26 cellular contexts compared by ENCODE assay signal in the genomic region with DNA sequence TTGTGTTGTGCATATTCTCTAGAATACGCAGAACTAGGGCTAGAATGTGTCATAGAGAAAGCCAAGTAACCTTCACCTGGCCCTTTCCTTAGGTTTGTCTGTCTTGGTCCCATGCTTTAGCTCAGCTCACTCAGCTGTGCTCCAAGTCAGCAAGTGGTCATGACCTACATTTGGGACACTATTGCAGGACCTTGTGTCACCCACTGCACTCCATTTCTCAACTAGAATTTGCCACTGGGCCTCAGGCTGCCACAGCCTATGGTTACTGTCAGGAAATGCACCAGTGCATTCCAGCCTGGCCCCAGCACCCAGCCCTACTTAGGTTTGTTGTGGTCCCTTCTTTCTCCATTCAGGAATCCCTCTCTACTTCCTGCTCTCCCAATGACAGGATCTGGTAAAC. TPM values are rescaled to one million over a fixed set of nuclear protein-coding genes. Genes with fewer than 3 reads are reported as not detected.
"Had no signal": no experiment of that assay in that cellular context is flagged by ENCODE, and none has a peak within 500 bp of the region (broad histone marks: within the 10 kb centered on the region; RNA-seq: fewer than 3 reads in every experiment).

No MANE protein-coding gene starts in this region.

- ATAC-seq: gastrocnemius medialis; heart right ventricle; left lung; lower lobe of right lung; psoas muscle; sciatic nerve; stimulated activated naive B cell treated with anti-CD40 and anti-IgM and Interleukin-4, amounts not matched to agents 10 μg/mL and 1 μg/mL and 100 μg/mL, for 72 hours had no signal

- H3K4me3 ChIP-seq: esophagus muscularis mucosa, gastrocnemius medialis, heart right ventricle, left lung, lower lobe of right lung, psoas muscle, spleen, stomach, thoracic aorta, transverse colon had no signal

- FAIRE-seq: urothelium cell line had no signal

- H3K36me3 ChIP-seq: esophagus muscularis mucosa, gastrocnemius medialis, heart right ventricle, left lung, lower lobe of right lung, spleen, stomach, thoracic aorta, transverse colon had no signal

- H3K4me1 ChIP-seq: esophagus muscularis mucosa, gastrocnemius medialis, lower lobe of right lung, psoas muscle had no signal

- DNase-seq: effector memory CD4-positive, alpha-beta T cell; gastrocnemius medialis; heart right ventricle; hypothalamus; islet precursor cell; left lung; lower lobe of right lung; mesenchymal stem cell; naive B cell; psoas muscle; retina; spleen; stimulated activated CD4-positive, alpha-beta T cell treated with anti-CD3 and anti-CD28 coated beads, Interleukin-15, amount 100 ng/mL, for 24 hours; stimulated activated CD4-positive, alpha-beta T cell treated with anti-CD3 and anti-CD28 coated beads, Interleukin-1b, Interleukin-23, amount 100 ng/mL, for 48 hours; stimulated activated CD4-positive, alpha-beta T cell treated with anti-CD3 and anti-CD28 coated beads, Interleukin-4, amount 100 ng/mL, for 24 hours; stimulated activated naive B cell treated with anti-CD40 and anti-IgM and Interleukin-4, amounts not matched to agents 10 μg/mL and 1 μg/mL and 100 μg/mL, for 72 hours; stomach; substantia nigra; transverse colon had no signal

- H3K9me3 ChIP-seq: esophagus muscularis mucosa, gastrocnemius medialis, heart right ventricle, left lung, lower lobe of right lung, psoas muscle, spleen, stomach, thoracic aorta, transverse colon had no signal

- H3K27ac ChIP-seq: epithelial cell of prostate, esophagus muscularis mucosa, gastrocnemius medialis, heart right ventricle, left lung, lower lobe of right lung, psoas muscle, spleen, stomach, thoracic aorta, transverse colon had no signal

- H3K27me3 ChIP-seq: esophagus muscularis mucosa, gastrocnemius medialis, stomach, transverse colon had no signal

RNA-seq across cellular contexts. Expression of a gene that starts 7.7 kb away (rescaled TPM):
- total RNA-seq: esophagus muscularis mucosa, fibroblast of villous mesenchyme, osteoblast, sciatic nerve, thoracic aorta, transverse colon had no signal

RNA-seq across cellular contexts. Expression of a gene that starts 29.6 kb away (rescaled TPM):
- total RNA-seq: esophagus muscularis mucosa, fibroblast of villous mesenchyme, osteoblast, sciatic nerve, thoracic aorta, transverse colon had no signal

RNA-seq across cellular contexts. Expression of a gene that starts 57.3 kb away (rescaled TPM):
- total RNA-seq: esophagus muscularis mucosa, fibroblast of villous mesenchyme, osteoblast, sciatic nerve, thoracic aorta, transverse colon had no signal
